Comparison of ENCODE assay signal across 8 cellular contexts in genomic region chr15:51121118-51121517, GRCh38. TPM values are rescaled to one million over a fixed set of nuclear protein-coding genes. Genes with fewer than 3 reads are reported as not detected.
DNase-seq lines count a peak whose midpoint lies in the region; TF ChIP-seq lines count a peak whose summit lies in the region.

No MANE protein-coding gene starts in this region.

- DNase-seq in GDM1 (lab: John Stamatoyannopoulos, UW) (peak; percentile 14), NCI-H226 (peak; percentile 100), cardiac fibroblast (ENCODE audit: low read depth in 2 of 2) (peak; percentile 96 to 99), non-pigmented ciliary epithelial cell (ENCODE audit: low read depth) (peak; percentile 96), GM13976 (ENCODE audit: low spot score) (no peak), DMS 273 treated with DMSO at 0.1 percent for 48 hours (lab: John Stamatoyannopoulos, UW) (no peak), NCI-H2196 (lab: John Stamatoyannopoulos, UW; ENCODE audit: unreplicated experiment) (no peak), Karpas-422 (no peak)

- no peak overlapping the region for H3K9ac ChIP-seq in Karpas-422 (ENCODE audit: low read length)

- H3K4me2 ChIP-seq in Karpas-422 (ENCODE audit: low read depth, low read length, poor library complexity, severe bottlenecking), result no peak overlapping the region

- H3K27ac ChIP-seq in Karpas-422 (ENCODE audit: low read length), result no peak overlapping the region

- no peak overlapping the region for H3K4me3 ChIP-seq in cardiac fibroblast (replicated peaks in 1 of 2; ENCODE audit: low read depth in 2 of 2, low read length in 2 of 2)
- no peak overlapping the region for H3K4me3 ChIP-seq in Karpas-422 (ENCODE audit: low read length)

- H3K36me3 ChIP-seq in Karpas-422 (ENCODE audit: insufficient read depth, low read length), result no peaks in the 10 kb centered on the region

- H3K79me2 ChIP-seq in Karpas-422 (ENCODE audit: low read length), result no peaks in the 10 kb centered on the region

- in situ Hi-C loops in GM13976 (cut with MboI; ENCODE audit: low sequenced_read_pairs, unreplicated experiment), result no loop called here

- no peak overlapping the region for H2AFZ ChIP-seq in Karpas-422 (ENCODE audit: low read length)

- no peaks in the 10 kb centered on the region for H3K27me3 ChIP-seq in Karpas-422 (ENCODE audit: low read length)

- H3K9me2 ChIP-seq in Karpas-422 (replicated peaks; ENCODE audit: insufficient read depth, low read length), result no peaks in the 10 kb centered on the region

- TF ChIP-seq CTCF in cardiac fibroblast (IDR thresholded peaks at IDR 0.05; ENCODE audit: low read depth, low read length) (no peak), GM13976 (IDR thresholded peaks at IDR 0.05; ENCODE audit: borderline replicate concordance, control extremely low read depth, extremely low read depth, insufficient read depth, missing control alignments) (no peak)

- no peaks in the 10 kb centered on the region for H4K20me1 ChIP-seq in Karpas-422 (ENCODE audit: insufficient read depth, low read depth, low read length)

- H3K9me3 ChIP-seq in Karpas-422 (ENCODE audit: low read length), result no peaks in the 10 kb centered on the region

- no peaks in the 10 kb centered on the region for H3K4me1 ChIP-seq in Karpas-422 (ENCODE audit: low read length)

RNA-seq across cellular contexts. Expression of gene TNFAIP8L3, which starts 26.4 kb away (rescaled TPM):
- not detected in 2 replicates for total RNA-seq in Karpas-422 (2014; rRNA removed; shearing (Covaris generic); ENCODE audit: low replicate concordance)

Comparison
In these comparisons a context has a peak if more than half of its experiments do, and no peak if none do; other contexts are left out.
1. DNase-seq: peak in GDM1 (single experiment), NCI-H226 (single experiment), cardiac fibroblast (2 of 2) and non-pigmented ciliary epithelial cell (single experiment); none in GM13976 (single experiment), DMS 273 treated with DMSO at 0.1 percent for 48 hours (single experiment), NCI-H2196 (single experiment) and Karpas-422 (single experiment).